ENCODE assay signal across 12 cellular contexts in the genomic region with DNA sequence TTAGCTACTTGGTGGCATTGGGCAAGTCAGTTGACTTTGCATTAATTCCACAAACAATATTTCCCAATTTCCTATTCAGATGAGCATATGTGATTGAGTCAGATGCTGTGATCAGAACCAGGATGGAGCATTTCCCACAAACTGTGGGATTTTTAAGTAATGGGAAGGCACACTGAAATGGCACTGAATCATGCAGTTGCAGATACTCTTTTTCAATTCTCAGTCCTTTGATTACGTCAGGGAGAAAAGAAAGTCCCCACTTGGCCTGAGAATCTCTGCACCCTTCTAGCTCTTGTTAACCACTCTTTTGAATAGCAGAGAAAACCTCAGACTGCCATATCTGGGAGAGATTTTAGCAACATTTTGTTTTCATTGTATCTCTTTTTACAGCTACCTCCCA. TPM values are rescaled to one million over a fixed set of nuclear protein-coding genes. Genes with fewer than 3 reads are reported as not detected.
DNase-seq lines count a peak whose midpoint lies in the region; ATAC-seq and TF ChIP-seq lines count a peak whose summit lies in the region.
"Not testable (repeated sequence)": the region's sequence is repeated elsewhere in the genome, so short reads cannot be mapped to it uniquely, and the experiment has no call there.
"Had no signal": no experiment of that assay in that cellular context is flagged by ENCODE, and none has a peak within 500 bp of the region (broad histone marks: within the 10 kb centered on the region; RNA-seq: fewer than 3 reads in every experiment).

No MANE protein-coding gene starts in this region.

- not testable (repeated sequence) for H3K9me3 ChIP-seq in osteoblast (ENCODE audit: low read depth, low read length)

- not testable (repeated sequence) for H3K27me3 Mint-ChIP-seq in effector memory CD8-positive, alpha-beta T cell

- H3K27me3 ChIP-seq in BJ (ENCODE audit: control insufficient read depth, insufficient read depth, low read length); osteoblast (ENCODE audit: insufficient read depth, low read length): not testable (repeated sequence)

- not testable (repeated sequence) for H3K36me3 Mint-ChIP-seq in effector memory CD8-positive, alpha-beta T cell (ENCODE audit: insufficient read depth)

- peak overlapping the region; percentile 80 for H3K27ac ChIP-seq in osteoblast (ENCODE audit: low read depth, low read length)

- POLR2A ChIA-PET in BJ (lab: Charles Lee) = not testable (repeated sequence)

- CTCF ChIA-PET in BJ (lab: Yijun Ruan, JAX) = not testable (repeated sequence)

- H4K20me1 ChIP-seq in osteoblast (ENCODE audit: insufficient read depth, low read length) = not testable (repeated sequence)

- ATAC-seq in HG02610 (IDR thresholded peaks at IDR 0.05; ENCODE audit: unreplicated experiment) = peak; percentile 39
- peak; percentile 57 for ATAC-seq in effector memory CD8-positive, alpha-beta T cell (replicated peaks)

- H3K9me3 Mint-ChIP-seq in effector memory CD8-positive, alpha-beta T cell = not testable (repeated sequence)

- not testable (repeated sequence) for H3K4me1 ChIP-seq in osteoblast (ENCODE audit: insufficient read depth, low read length)

- H3K27ac Mint-ChIP-seq in effector memory CD8-positive, alpha-beta T cell = peak overlapping the region in 1 of 2 donors; percentile 46

- not testable (repeated sequence) for H3K4me3 Mint-ChIP-seq in effector memory CD8-positive, alpha-beta T cell

- not testable (repeated sequence) for H2AFZ ChIP-seq in osteoblast (ENCODE audit: low read length)

- H3K4me1 Mint-ChIP-seq in effector memory CD8-positive, alpha-beta T cell (ENCODE audit: low read depth in 2 of 2) = not testable (repeated sequence)

- TF ChIP-seq CTCF in BJ (IDR thresholded peaks at IDR 0.05; ENCODE audit: insufficient read depth, low read depth, low read length); GM12865 (IDR thresholded peaks at IDR 0.05; ENCODE audit: insufficient read depth, low read depth, low read length, missing control alignments); fibroblast of villous mesenchyme (IDR thresholded peaks at IDR 0.05; ENCODE audit: insufficient read depth, low read depth, low read length); osteoblast (IDR thresholded peaks at IDR 0.05; ENCODE audit: extremely low read depth, low read depth, low read length): not testable (repeated sequence)

- H3K79me2 ChIP-seq in osteoblast (ENCODE audit: insufficient read depth, low read length) = not testable (repeated sequence)

- not testable (repeated sequence) for H3K4me3 ChIP-seq in BJ (ENCODE audit: low read depth, low read length); GM12865 (ENCODE audit: low read depth, low read length); fibroblast of villous mesenchyme (ENCODE audit: low read depth, low read length); osteoblast (ENCODE audit: insufficient read depth, low read length)

- H3K4me2 ChIP-seq in osteoblast (ENCODE audit: insufficient read depth, low read length) = not testable (repeated sequence)

- H3K36me3 ChIP-seq in BJ (ENCODE audit: control insufficient read depth, insufficient read depth, low read length); osteoblast (ENCODE audit: insufficient read depth, low read length): not testable (repeated sequence)

- DNase-seq in BJ (ENCODE audit: low read depth) = peak; percentile 92
- peak; percentile 51 for DNase-seq in GM12865 (ENCODE audit: low read depth)
- DNase-seq in amniotic epithelial cell (ENCODE audit: low read depth) = peak; percentile 71
- DNase-seq in effector memory CD8-positive, alpha-beta T cell = not testable (repeated sequence)
- peak; percentile 51 for DNase-seq in fibroblast of villous mesenchyme (ENCODE audit: low read depth)
- peak; percentile 81 for DNase-seq in osteoblast (ENCODE audit: insufficient read length, low spot score, missing footprints)

RNA-seq across cellular contexts. Expression of gene TMEM50A, which starts 29.0 kb away (rescaled TPM):
- 55.8 and 143 TPM in 2 replicates for polyA plus RNA-seq in BJ (2011; rRNA removed)
- 17.8 and 19.0 TPM in 2 replicates for polyA minus RNA-seq in BJ (2011; rRNA and poly(A)+ RNA removed)
- total RNA-seq in fibroblast of villous mesenchyme (109 and 142 TPM in 2 replicates), osteoblast (153 and 165 TPM in 2 replicates)

RNA-seq across cellular contexts. Expression of gene RHD, which starts 36.8 kb away (rescaled TPM):
- 0.10 and 0.12 TPM in 2 replicates for polyA plus RNA-seq in BJ (2011; rRNA removed)
- polyA minus RNA-seq in BJ (2011; rRNA and poly(A)+ RNA removed) = 0.05 TPM in 1 of 2 replicates, not detected in the other
- not detected in 2 replicates for total RNA-seq in fibroblast of villous mesenchyme
- total RNA-seq in osteoblast = not detected in 2 replicates
- total RNA-seq: A673, Daoy, H4, MCF 10A had no signal
- polyA plus RNA-seq: SK-N-SH had no signal
